In the genomic region with DNA sequence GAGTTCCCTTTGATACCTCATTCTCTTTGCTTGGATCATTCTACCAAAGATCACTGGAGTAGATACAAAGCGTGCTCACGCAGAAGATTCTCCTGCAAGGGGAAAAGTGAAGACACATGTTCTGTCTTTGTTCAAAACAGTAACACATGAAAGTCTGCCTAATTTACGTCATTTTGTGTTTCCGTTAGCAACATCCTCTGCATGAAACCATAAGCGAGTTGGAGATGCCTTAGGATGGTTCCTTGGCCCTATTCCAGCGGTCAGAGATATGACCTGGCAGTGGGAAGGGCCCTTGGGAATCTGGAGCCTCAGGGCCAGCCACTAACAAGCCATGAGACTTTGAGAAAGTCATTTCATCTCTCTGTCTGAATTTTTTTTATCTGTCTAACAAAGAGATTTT, we compare ENCODE assay signal across 24 cellular contexts.
DNase-seq lines count a peak whose midpoint lies in the region; ATAC-seq and TF ChIP-seq lines count a peak whose summit lies in the region.
"Had no signal": no experiment of that assay in that cellular context is flagged by ENCODE, and none has a peak within 500 bp of the region (broad histone marks: within the 10 kb centered on the region; RNA-seq: fewer than 3 reads in every experiment).

No MANE protein-coding gene starts in this region.

- peaks cover 56% of the 10 kb centered on the region for H3K9me3 Mint-ChIP-seq in mesothelial cell of epicardium

- H3K27ac Mint-ChIP-seq in mesothelial cell of epicardium, result peak overlapping the region; percentile 59
- H3K27ac Mint-ChIP-seq: activated CD4-positive, alpha-beta memory T cell treated with anti-CD3 and anti-CD28 coated beads, Interleukin-2, amount 10 ng/mL, durations not matched to agents 7 days and 5 days; stimulated activated naive B cell treated with anti-CD40 and anti-IgM and Interleukin-4, amounts not matched to agents 10 μg/mL and 1 μg/mL and 100 μg/mL, for 72 hours had no signal

- peaks cover 0 to 5% (median 2%) of the 10 kb centered on the region in 4 donors for H3K9me3 ChIP-seq in esophagus muscularis mucosa
- no peaks in the 10 kb centered on the region for H3K9me3 ChIP-seq in body of pancreas
- H3K9me3 ChIP-seq: Caco-2, testis, vagina had no signal

- TF ChIP-seq CTCF in esophagus muscularis mucosa (IDR thresholded peaks at IDR 0.05), result no peak
- no peak for TF ChIP-seq CTCF in mesothelial cell of epicardium (IDR thresholded peaks at IDR 0.05; ENCODE audit: unreplicated experiment)
- TF ChIP-seq CTCF in body of pancreas (IDR thresholded peaks at IDR 0.05), result no peak

- WGBS in esophagus muscularis mucosa, result 59% methylated on average over 6 of the region's 6 CpGs
- 57 to 62% methylated on average over 6 of the region's 6 CpGs for WGBS in body of pancreas, 2 donors

- H3K27me3 Mint-ChIP-seq in mesothelial cell of epicardium (ENCODE audit: low read depth), result peaks cover 2% of the 10 kb centered on the region

- H3K4me3 ChIP-seq in esophagus muscularis mucosa, result no peak overlapping the region
- no peak overlapping the region for H3K4me3 ChIP-seq in body of pancreas
- H3K4me3 ChIP-seq: BLaER1, cardiac muscle cell, testis, vagina had no signal

- DNase-seq in EH (ENCODE audit: low read depth), result peak; percentile 89
- DNase-seq in LHCN-M2 (ENCODE audit: low read depth), result peak; percentile 5
- peak; percentile 60 for DNase-seq in esophagus muscularis mucosa (ENCODE audit: extremely low spot score)
- DNase-seq in mesothelial cell of epicardium (ENCODE audit: low spot score in 2 of 2, unreplicated experiment in 2 of 2), result peak in 1 of 2 experiments; percentile 34
- no peak for DNase-seq in body of pancreas
- no peak for DNase-seq in A172 (ENCODE audit: low spot score)
- DNase-seq: activated CD4-positive, alpha-beta memory T cell treated with anti-CD3 and anti-CD28 coated beads, Interleukin-2, amount 10 ng/mL, durations not matched to agents 7 days and 5 days; activated gamma-delta T cell treated with Interleukin-2 at 50 U/mL for 16 hours; Caco-2; dermis blood vessel endothelial cell; DND-41; kidney glomerular epithelial cell; NCI-H187 treated with DMSO at 0.1 percent for 48 hours; NCI-H82; small intestine; stimulated activated CD4-positive, alpha-beta T cell treated with anti-CD3 and anti-CD28 coated beads, Interleukin-2, amount 100 ng/mL, for 24 hours; stimulated activated naive B cell treated with anti-CD40 and anti-IgM and Interleukin-4, amounts not matched to agents 10 μg/mL and 1 μg/mL and 100 μg/mL, for 72 hours; SW 1271; testis had no signal

- H3K36me3 ChIP-seq in esophagus muscularis mucosa (no peaks in the 10 kb centered on the region), body of pancreas (replicated peaks in 1 of 2; ENCODE audit: insufficient read depth in 1 of 2, low read depth in 2 of 2) (no peaks in the 10 kb centered on the region)
- H3K36me3 ChIP-seq: BLaER1, cardiac muscle cell, vagina had no signal

- H3K36me3 Mint-ChIP-seq in mesothelial cell of epicardium, result peaks cover 9% of the 10 kb centered on the region
- H3K36me3 Mint-ChIP-seq: stimulated activated naive B cell treated with anti-CD40 and anti-IgM and Interleukin-4, amounts not matched to agents 10 μg/mL and 1 μg/mL and 100 μg/mL, for 72 hours had no signal

- intact Hi-C loops in esophagus muscularis mucosa (cut with DNase I), result loop anchor here (5.0 kb wide), 1 partner anchor 345 kb away; no protein-coding TSS in a partner anchor
- intact Hi-C loops in body of pancreas (cut with DNase I), result no loop called here

- no peak overlapping the region for H3K27ac ChIP-seq in esophagus muscularis mucosa (replicated peaks in 1 of 4)
- no peak overlapping the region for H3K27ac ChIP-seq in body of pancreas
- H3K27ac ChIP-seq: BLaER1, cardiac muscle cell, testis, vagina had no signal

- TF ChIP-seq POLR2A in esophagus muscularis mucosa (IDR thresholded peaks at IDR 0.05; ENCODE audit: low read depth) (no peak), body of pancreas (IDR thresholded peaks at IDR 0.05) (no peak)

- H3K4me1 ChIP-seq in esophagus muscularis mucosa (no peaks in the 10 kb centered on the region), body of pancreas (no peaks in the 10 kb centered on the region)
- H3K4me1 ChIP-seq: Caco-2, testis, vagina had no signal

- H3K4me1 Mint-ChIP-seq in mesothelial cell of epicardium, result peaks cover 16% of the 10 kb centered on the region
- H3K4me1 Mint-ChIP-seq: activated CD4-positive, alpha-beta memory T cell treated with anti-CD3 and anti-CD28 coated beads, Interleukin-2, amount 10 ng/mL, durations not matched to agents 7 days and 5 days; stimulated activated naive B cell treated with anti-CD40 and anti-IgM and Interleukin-4, amounts not matched to agents 10 μg/mL and 1 μg/mL and 100 μg/mL, for 72 hours had no signal

- TF ChIP-seq EP300 in esophagus muscularis mucosa (IDR thresholded peaks at IDR 0.05), result no peak

- no peak overlapping the region for H3K4me3 Mint-ChIP-seq in mesothelial cell of epicardium
- H3K4me3 Mint-ChIP-seq: activated CD4-positive, alpha-beta memory T cell treated with anti-CD3 and anti-CD28 coated beads, Interleukin-2, amount 10 ng/mL, durations not matched to agents 7 days and 5 days; stimulated activated naive B cell treated with anti-CD40 and anti-IgM and Interleukin-4, amounts not matched to agents 10 μg/mL and 1 μg/mL and 100 μg/mL, for 72 hours had no signal

- ATAC-seq in GM18520 (IDR thresholded peaks at IDR 0.05; ENCODE audit: unreplicated experiment) (no peak), body of pancreas (no peak)
- ATAC-seq: Right ventricle myocardium inferior; stimulated activated naive B cell treated with anti-CD40 and anti-IgM and Interleukin-4, amounts not matched to agents 10 μg/mL and 1 μg/mL and 100 μg/mL, for 72 hours had no signal

- no peaks in the 10 kb centered on the region for H3K27me3 ChIP-seq in esophagus muscularis mucosa
- no peaks in the 10 kb centered on the region for H3K27me3 ChIP-seq in body of pancreas
- H3K27me3 ChIP-seq: BLaER1, cardiac muscle cell, testis, vagina had no signal

Comparison
In these comparisons a context has a peak if more than half of its experiments do, and no peak if none do; other contexts are left out.
1. DNase-seq: peak in EH (single experiment), LHCN-M2 (single experiment) and esophagus muscularis mucosa (single experiment); none in body of pancreas (0 of 4) and A172 (single experiment).